In genomic region chrX:131752493-131753198, GRCh38 we compare ENCODE assay signal across 9 cellular contexts.
DNase-seq lines count a peak whose midpoint lies in the region; ATAC-seq and TF ChIP-seq lines count a peak whose summit lies in the region.
"Had no signal": no experiment of that assay in that cellular context is flagged by ENCODE, and none has a peak within 500 bp of the region (broad histone marks: within the 10 kb centered on the region; RNA-seq: fewer than 3 reads in every experiment).

No MANE protein-coding gene starts in this region.

- no peaks in the 10 kb centered on the region for H3K4me1 ChIP-seq in HUES48 (ENCODE audit: control insufficient read depth, insufficient read depth, low read length)
- H3K4me1 ChIP-seq: body of pancreas had no signal

- no peak overlapping the region for H3K27ac ChIP-seq in HUES48 (ENCODE audit: low read depth, low read length)

- no peaks in the 10 kb centered on the region for H3K27me3 Mint-ChIP-seq in MCF 10A (ENCODE audit: insufficient read depth, unreplicated experiment)

- POLR2A ChIA-PET in MCF 10A (lab: Yijun Ruan, JAX) = interaction anchor here (0.8 to 1.6 kb wide), 2 partner anchors 10 to 40 kb away, joined by 3 to 7 read pairs; no protein-coding TSS in a partner anchor

- no peak overlapping the region; the same call in 1 of the 2 replicates for H3K9ac ChIP-seq in HUES48 (ENCODE audit: low read depth, low read length)

- H3K4me1 Mint-ChIP-seq in MCF 10A (ENCODE audit: insufficient read depth, unreplicated experiment) = peaks cover under 1% of the 10 kb centered on the region

- intact Hi-C loops in MCF 10A (cut with micrococcal nuclease) = loop anchor here (1.0 to 2.0 kb wide), 4 partner anchors 10 to 60 kb away; no protein-coding TSS in a partner anchor

- peaks cover 95% of the 10 kb centered on the region for H3K36me3 ChIP-seq in HUES48 (ENCODE audit: control insufficient read depth, insufficient read depth, low read length)

- peak; percentile 71 for ATAC-seq in GM18511 (IDR thresholded peaks at IDR 0.05; ENCODE audit: unreplicated experiment)
- no peak for ATAC-seq in HG03442 (IDR thresholded peaks at IDR 0.05; ENCODE audit: unreplicated experiment)
- ATAC-seq: body of pancreas had no signal

- no peaks in the 10 kb centered on the region for H3K36me3 Mint-ChIP-seq in MCF 10A (ENCODE audit: insufficient read depth, unreplicated experiment)

- peak overlapping the region; percentile 24; the same call in 1 of the 2 replicates for H3K4me3 ChIP-seq in HUES48 (ENCODE audit: low read depth, low read length)
- H3K4me3 ChIP-seq: body of pancreas had no signal

- in situ Hi-C loops in KBM-7 (cut with MboI; ENCODE audit: low pct_unique_long_range_greater_than_20kb, low sequenced_read_pairs) = no loop called here

- CTCF ChIA-PET in MCF 10A (lab: Yijun Ruan, JAX) = interaction anchor here (0.7 kb wide), 1 partner anchor 46 kb away, joined by 4 read pairs; no protein-coding TSS in a partner anchor

- BruUV-seq in MCF 10A (replicated peaks; lab: Mats Ljungman, UMichigan) = no TSS peak

- TF ChIP-seq CTCF in MCF 10A (IDR thresholded peaks at IDR 0.05; ENCODE audit: unreplicated experiment) = no peak

- H3K27me3 ChIP-seq in HUES48 (ENCODE audit: control insufficient read depth, insufficient read depth, low read length) = no peaks in the 10 kb centered on the region
- H3K27me3 ChIP-seq: body of pancreas had no signal

- peak overlapping the region; percentile 72 for H3K4me3 Mint-ChIP-seq in MCF 10A (ENCODE audit: unreplicated experiment)

- H3K9me3 ChIP-seq in HUES48 (ENCODE audit: control insufficient read depth, insufficient read depth, low read length) = no peaks in the 10 kb centered on the region
- H3K9me3 ChIP-seq: body of pancreas had no signal

- H3K27ac Mint-ChIP-seq in MCF 10A (ENCODE audit: low read depth, unreplicated experiment) = peak overlapping the region; percentile 61

- DNase-seq in MCF 10A (ENCODE audit: unreplicated experiment) (peak; percentile 93), retina (peak; percentile 92), KBM-7 (no peak), AML-193 (lab: John Stamatoyannopoulos, UW) (no peak)
- no peak for DNase-seq in effector CD8-positive, alpha-beta T cell (lab: John Stamatoyannopoulos, UW)

- H3K9me3 Mint-ChIP-seq in MCF 10A (ENCODE audit: unreplicated experiment) = no peaks in the 10 kb centered on the region

Comparison
In these comparisons a context has a peak if more than half of its experiments do, and no peak if none do; other contexts are left out.
1. DNase-seq: peak in MCF 10A (single experiment) and retina (single experiment); none in KBM-7 (single experiment), AML-193 (0 of 2) and effector CD8-positive, alpha-beta T cell (single experiment).